In the genomic region with DNA sequence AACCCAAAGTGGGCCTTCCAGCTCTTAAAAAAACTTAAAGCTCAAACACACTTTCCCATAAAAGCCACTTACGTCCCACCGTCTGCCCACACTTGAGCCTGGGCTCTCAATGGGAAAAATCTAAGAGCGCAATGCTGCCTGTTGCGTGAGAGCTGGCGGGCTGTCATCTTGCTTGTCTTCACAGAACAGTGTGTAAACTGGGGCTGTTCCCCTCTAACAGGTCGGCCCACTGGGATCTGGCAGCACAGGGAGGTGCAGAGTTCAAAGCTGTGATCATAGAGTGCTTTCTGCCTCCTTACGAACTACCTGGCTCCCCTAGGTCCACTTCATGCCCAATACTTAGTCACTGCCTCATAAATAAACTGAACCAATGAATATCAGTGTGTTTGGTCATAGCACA, we compare ENCODE assay signal across 24 cellular contexts.
"Had no signal": no experiment of that assay in that cellular context is flagged by ENCODE, and none has a peak within 500 bp of the region (broad histone marks: within the 10 kb centered on the region; RNA-seq: fewer than 3 reads in every experiment).

No MANE protein-coding gene starts in this region.

- ATAC-seq: activated T-cell treated with anti-CD3 and anti-CD28 coated beads, Interleukin-2, amount 50 U/mL, for 4 hours; T-cell had no signal

- H3K27me3 Mint-ChIP-seq: activated naive CD8-positive, alpha-beta T cell had no signal

- H3K4me1 Mint-ChIP-seq: activated CD4-positive, alpha-beta T cell treated with anti-CD3 and anti-CD28 coated beads, Interleukin-2, amount 10 ng/mL, durations not matched to agents 7 days and 5 days; T-cell had no signal

- H3K27ac Mint-ChIP-seq: activated CD4-positive, alpha-beta memory T cell treated with anti-CD3 and anti-CD28 coated beads for 36 hours; activated CD4-positive, alpha-beta T cell treated with anti-CD3 and anti-CD28 coated beads, Interleukin-2, amount 10 ng/mL, durations not matched to agents 7 days and 5 days; activated naive CD4-positive, alpha-beta T cell treated with anti-CD3 and anti-CD28 coated beads for 36 hours; activated naive CD8-positive, alpha-beta T cell; brain; T-cell had no signal

- H3K9me3 Mint-ChIP-seq: activated CD4-positive, alpha-beta T cell treated with anti-CD3 and anti-CD28 coated beads, Interleukin-2, amount 10 ng/mL, durations not matched to agents 7 days and 5 days; activated naive CD4-positive, alpha-beta T cell treated with anti-CD3 and anti-CD28 coated beads for 36 hours; activated T-cell treated with anti-CD3 and anti-CD28 coated beads, Interleukin-2, amount 50 U/mL, for 4 hours; brain; T-cell had no signal

- H3K36me3 Mint-ChIP-seq: activated CD4-positive, alpha-beta memory T cell treated with anti-CD3 and anti-CD28 coated beads for 36 hours; activated naive CD8-positive, alpha-beta T cell; brain; T-cell had no signal

- H3K36me3 ChIP-seq: cardiac muscle cell had no signal

- DNase-seq: activated CD4-positive, alpha-beta memory T cell treated with anti-CD3 and anti-CD28 coated beads for 36 hours; activated CD4-positive, alpha-beta T cell treated with anti-CD3 and anti-CD28 coated beads, Interleukin-2, amount 10 ng/mL, durations not matched to agents 7 days and 5 days; activated CD4-positive, CD25-positive, alpha-beta regulatory T cell; activated CD8-positive, alpha-beta memory T cell treated with anti-CD3 and anti-CD28 coated beads for 24 hours; activated gamma-delta T cell; activated naive CD4-positive, alpha-beta T cell treated with anti-CD3 and anti-CD28 coated beads for 36 hours; activated T-cell treated with anti-CD3 and anti-CD28 coated beads, Interleukin-2, amount 50 U/mL, for 4 hours; amygdala; cerebellar nuclear complex; NCI-H1092; NCI-H1417 treated with DMSO at 0.1 percent for 48 hours; NCI-H1694; NCI-H2081 treated with DMSO at 0.1 percent for 48 hours; NCI-H345; NCI-H510A; NCI-H526 treated with DMSO at 0.1 percent for 48 hours; SIG-M5; T-cell had no signal

- H3K27ac ChIP-seq: cardiac muscle cell, KMS-11, SK-N-MC, VCaP had no signal

- H3K4me3 ChIP-seq: cardiac muscle cell, SK-N-MC had no signal

- H3K4me3 Mint-ChIP-seq: activated CD4-positive, alpha-beta memory T cell treated with anti-CD3 and anti-CD28 coated beads for 36 hours; activated CD4-positive, alpha-beta T cell treated with anti-CD3 and anti-CD28 coated beads, Interleukin-2, amount 10 ng/mL, durations not matched to agents 7 days and 5 days; activated naive CD4-positive, alpha-beta T cell treated with anti-CD3 and anti-CD28 coated beads for 36 hours; activated naive CD8-positive, alpha-beta T cell; activated T-cell treated with anti-CD3 and anti-CD28 coated beads, Interleukin-2, amount 50 U/mL, for 4 hours; brain; T-cell had no signal

- H3K27me3 ChIP-seq: cardiac muscle cell had no signal
